33 cellular contexts compared by ENCODE assay signal in the genomic region with DNA sequence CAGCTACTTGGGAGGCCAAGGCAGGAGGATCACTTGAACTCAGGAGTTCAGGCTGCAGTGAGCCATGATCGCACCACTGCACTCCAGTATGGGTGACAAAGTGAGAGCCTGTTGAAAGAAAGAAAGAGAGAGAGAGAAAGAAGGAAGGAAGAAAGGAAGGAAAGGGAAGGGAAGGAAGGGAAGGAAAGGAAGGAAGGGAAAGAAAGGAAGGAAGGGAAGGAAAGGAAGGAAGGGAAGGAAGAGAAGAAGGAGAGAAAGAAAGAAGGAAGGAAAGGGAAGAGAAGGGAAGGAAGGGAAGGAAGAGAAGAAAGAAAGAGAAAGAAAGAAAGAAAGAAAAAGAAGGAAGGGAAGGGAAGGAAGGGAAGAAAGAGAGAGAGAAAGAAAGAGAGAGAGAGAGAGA.
"Had no signal": no experiment of that assay in that cellular context is flagged by ENCODE, and none has a peak within 500 bp of the region (broad histone marks: within the 10 kb centered on the region; RNA-seq: fewer than 3 reads in every experiment).

No MANE protein-coding gene starts in this region.

- ATAC-seq: activated naive CD4-positive, alpha-beta T cell treated with anti-CD3 and anti-CD28 coated beads, Interleukin-2, amount 50 U/mL, for 72 hours; activated T-cell treated with anti-CD3 and anti-CD28 coated beads, Interleukin-2, amount 50 U/mL, for 72 hours; foreskin keratinocyte; gastrocnemius medialis; heart right ventricle; T-helper 17 cell had no signal

- H3K9me3 Mint-ChIP-seq: activated CD4-positive, alpha-beta memory T cell treated with anti-CD3 and anti-CD28 coated beads, Interleukin-2, amount 10 ng/mL, durations not matched to agents 7 days and 5 days; activated CD4-positive, alpha-beta T cell treated with anti-CD3 and anti-CD28 coated beads, Interleukin-2, amount 10 ng/mL, durations not matched to agents 7 days and 5 days; activated naive CD4-positive, alpha-beta T cell treated with anti-CD3 and anti-CD28 coated beads, Interleukin-2, amount 10 ng/mL, durations not matched to agents 7 days and 5 days; activated naive CD4-positive, alpha-beta T cell treated with anti-CD3 and anti-CD28 coated beads, Interleukin-2, amount 50 U/mL, for 72 hours; activated T-cell treated with anti-CD3 and anti-CD28 coated beads, Interleukin-2, amount 50 U/mL, for 24 hours; activated T-cell treated with anti-CD3 and anti-CD28 coated beads, Interleukin-2, amount 50 U/mL, for 72 hours; central memory CD8-positive, alpha-beta T cell; dendritic cell treated with granulocyte-macrophage colony-stimulating factor and Interleukin-4, amounts not matched to agents 40 ng/mL and 50 ng/mL, for 4 days; T-helper 2 cell treated with Interferon-gamma antibody and Interleukin-4, amounts not matched to agents 5 μg/mL and 100 μg/mL, for 36 hours had no signal

- H3K27ac Mint-ChIP-seq: activated CD4-positive, alpha-beta memory T cell treated with anti-CD3 and anti-CD28 coated beads, Interleukin-2, amount 10 ng/mL, durations not matched to agents 7 days and 5 days; activated CD4-positive, alpha-beta T cell treated with anti-CD3 and anti-CD28 coated beads, Interleukin-2, amount 10 ng/mL, durations not matched to agents 7 days and 5 days; activated naive CD4-positive, alpha-beta T cell treated with anti-CD3 and anti-CD28 coated beads, Interleukin-2, amount 10 ng/mL, durations not matched to agents 7 days and 5 days; activated naive CD4-positive, alpha-beta T cell treated with anti-CD3 and anti-CD28 coated beads, Interleukin-2, amount 50 U/mL, for 72 hours; activated naive CD8-positive, alpha-beta T cell treated with anti-CD3 and anti-CD28 coated beads, Interleukin-2, amount 10 ng/mL, durations not matched to agents 7 days and 5 days; activated T-cell treated with anti-CD3 and anti-CD28 coated beads, Interleukin-2, amount 50 U/mL, for 24 hours; activated T-cell treated with anti-CD3 and anti-CD28 coated beads, Interleukin-2, amount 50 U/mL, for 72 hours; dendritic cell treated with granulocyte-macrophage colony-stimulating factor and Interleukin-4, amounts not matched to agents 40 ng/mL and 50 ng/mL, for 4 days; endodermal cell; T-helper 17 cell; T-helper 2 cell treated with Interferon-gamma antibody and Interleukin-4, amounts not matched to agents 5 μg/mL and 100 μg/mL, for 36 hours had no signal

- DNase-seq: activated CD4-positive, alpha-beta memory T cell treated with anti-CD3 and anti-CD28 coated beads, Interleukin-2, amount 10 ng/mL, durations not matched to agents 7 days and 5 days; activated CD4-positive, alpha-beta T cell treated with anti-CD3 and anti-CD28 coated beads for 1 hour; activated CD4-positive, alpha-beta T cell treated with anti-CD3 and anti-CD28 coated beads for 4 hours; activated CD4-positive, alpha-beta T cell treated with anti-CD3 and anti-CD28 coated beads, Interleukin-2, amount 10 ng/mL, durations not matched to agents 7 days and 5 days; activated CD4-positive, alpha-beta T cell treated with anti-CD3 and anti-CD28 coated beads, Interleukin-2, amount 50 U/mL, for 4 hours; activated CD8-positive, alpha-beta memory T cell treated with anti-CD3 and anti-CD28 coated beads, Interleukin-2, amount 50 U/mL, for 48 hours; activated gamma-delta T cell; activated naive CD4-positive, alpha-beta T cell; activated naive CD4-positive, alpha-beta T cell treated with anti-CD3 and anti-CD28 coated beads, Interleukin-2, amount 10 ng/mL, durations not matched to agents 7 days and 5 days; activated naive CD8-positive, alpha-beta T cell treated with anti-CD3 and anti-CD28 coated beads, Interleukin-2, amount 10 ng/mL, durations not matched to agents 7 days and 5 days; activated T-cell treated with anti-CD3 and anti-CD28 coated beads for 4 hours; activated T-cell treated with anti-CD3 and anti-CD28 coated beads, Interleukin-2, amount 50 U/mL, for 24 hours; activated T-cell treated with anti-CD3 and anti-CD28 coated beads, Interleukin-2, amount 50 U/mL, for 72 hours; brain microvascular endothelial cell; dorsolateral prefrontal cortex; effector memory CD4-positive, alpha-beta T cell; endodermal cell; erythroblast; foreskin keratinocyte; gastrocnemius medialis; glutamatergic neuron; heart right ventricle; T-helper 1 cell; T-helper 17 cell; T1000 had no signal

- H3K27me3 Mint-ChIP-seq: activated CD4-positive, alpha-beta memory T cell treated with anti-CD3 and anti-CD28 coated beads, Interleukin-2, amount 10 ng/mL, durations not matched to agents 7 days and 5 days; activated CD4-positive, alpha-beta T cell treated with anti-CD3 and anti-CD28 coated beads, Interleukin-2, amount 10 ng/mL, durations not matched to agents 7 days and 5 days; activated naive CD8-positive, alpha-beta T cell treated with anti-CD3 and anti-CD28 coated beads, Interleukin-2, amount 10 ng/mL, durations not matched to agents 7 days and 5 days; activated T-cell treated with anti-CD3 and anti-CD28 coated beads, Interleukin-2, amount 50 U/mL, for 24 hours; central memory CD8-positive, alpha-beta T cell; dendritic cell treated with granulocyte-macrophage colony-stimulating factor and Interleukin-4, amounts not matched to agents 40 ng/mL and 50 ng/mL, for 4 days; T-helper 17 cell had no signal

- FAIRE-seq: bronchial epithelial cell had no signal

- H3K4me3 Mint-ChIP-seq: activated CD4-positive, alpha-beta memory T cell treated with anti-CD3 and anti-CD28 coated beads, Interleukin-2, amount 10 ng/mL, durations not matched to agents 7 days and 5 days; activated CD4-positive, alpha-beta T cell treated with anti-CD3 and anti-CD28 coated beads, Interleukin-2, amount 10 ng/mL, durations not matched to agents 7 days and 5 days; activated naive CD4-positive, alpha-beta T cell treated with anti-CD3 and anti-CD28 coated beads, Interleukin-2, amount 10 ng/mL, durations not matched to agents 7 days and 5 days; activated naive CD8-positive, alpha-beta T cell treated with anti-CD3 and anti-CD28 coated beads, Interleukin-2, amount 10 ng/mL, durations not matched to agents 7 days and 5 days; activated T-cell treated with anti-CD3 and anti-CD28 coated beads, Interleukin-2, amount 50 U/mL, for 24 hours; activated T-cell treated with anti-CD3 and anti-CD28 coated beads, Interleukin-2, amount 50 U/mL, for 72 hours; central memory CD8-positive, alpha-beta T cell; dendritic cell treated with granulocyte-macrophage colony-stimulating factor and Interleukin-4, amounts not matched to agents 40 ng/mL and 50 ng/mL, for 4 days; endodermal cell; T-helper 17 cell; T-helper 2 cell treated with Interferon-gamma antibody and Interleukin-4, amounts not matched to agents 5 μg/mL and 100 μg/mL, for 36 hours had no signal

- H3K36me3 Mint-ChIP-seq: activated naive CD4-positive, alpha-beta T cell treated with anti-CD3 and anti-CD28 coated beads, Interleukin-2, amount 10 ng/mL, durations not matched to agents 7 days and 5 days; activated naive CD4-positive, alpha-beta T cell treated with anti-CD3 and anti-CD28 coated beads, Interleukin-2, amount 50 U/mL, for 72 hours; activated naive CD8-positive, alpha-beta T cell treated with anti-CD3 and anti-CD28 coated beads, Interleukin-2, amount 10 ng/mL, durations not matched to agents 7 days and 5 days had no signal

- H3K4me1 Mint-ChIP-seq: activated CD4-positive, alpha-beta T cell treated with anti-CD3 and anti-CD28 coated beads, Interleukin-2, amount 10 ng/mL, durations not matched to agents 7 days and 5 days; activated naive CD4-positive, alpha-beta T cell treated with anti-CD3 and anti-CD28 coated beads, Interleukin-2, amount 10 ng/mL, durations not matched to agents 7 days and 5 days; central memory CD8-positive, alpha-beta T cell; endodermal cell had no signal

- H3K27ac ChIP-seq: ascending aorta, brain microvascular endothelial cell, coronary artery, esophagus muscularis mucosa, foreskin keratinocyte, gastrocnemius medialis, heart right ventricle had no signal
